In genomic region chr2:239103125-239104098, GRCh38 we compare ENCODE assay signal across 21 cellular contexts.
A peak's percentile ranks its signal among the peaks of the same experiment; 100 is the strongest.
DNase-seq lines count a peak whose midpoint lies in the region; ATAC-seq, FAIRE-seq and TF ChIP-seq lines count a peak whose summit lies in the region.
"Had no signal": no experiment of that assay in that cellular context is flagged by ENCODE, and none has a peak within 500 bp of the region (broad histone marks: within the 10 kb centered on the region; RNA-seq: fewer than 3 reads in every experiment).

No MANE protein-coding gene starts in this region.

- no peaks in the 10 kb centered on the region for H3K4me1 ChIP-seq in HepG2 (ENCODE audit: insufficient read depth, low read length)
- H3K4me1 ChIP-seq in right lobe of liver = no peaks in the 10 kb centered on the region
- no peaks in the 10 kb centered on the region for H3K4me1 ChIP-seq in BE2C

- CTCF ChIA-PET in HepG2 (lab: Yijun Ruan, JAX; ENCODE audit: low intra/inter-chr PET ratio, low total read pairs) = no interaction called here

- H3K27me3 ChIP-seq in HepG2 (ENCODE audit: control insufficient read depth in 1 of 2, insufficient read depth in 2 of 2, low read length in 2 of 2) (no peaks in the 10 kb centered on the region), right lobe of liver (no peaks in the 10 kb centered on the region), BE2C (no peaks in the 10 kb centered on the region)
- H3K27me3 ChIP-seq: SJCRH30 had no signal

- TF ChIP-seq CTCF in HepG2 (CRISPR knock-in tag; IDR thresholded peaks at IDR 0.05) = no peak
- no peak for TF ChIP-seq CTCF in right lobe of liver (IDR thresholded peaks at IDR 0.05)
- TF ChIP-seq CTCF in BE2C (IDR thresholded peaks at IDR 0.05; ENCODE audit: low read depth, low read length) = no peak

- no peak overlapping the region for H3K4me2 ChIP-seq in HepG2 (ENCODE audit: low read depth, low read length)

- no peak for TF ChIP-seq RAD21 in HepG2 (CRISPR knock-in tag; IDR thresholded peaks at IDR 0.05)

- TF ChIP-seq EP300 in HepG2 (IDR thresholded peaks at IDR 0.05; ENCODE audit: low read depth in 2 of 2, low read length in 2 of 2) (no peak), HepG2 (CRISPR knock-in tag; IDR thresholded peaks at IDR 0.05; ENCODE audit: borderline replicate concordance) (no peak)

- DNase-seq in HepG2 (ENCODE audit: low spot score) = no peak
- DNase-seq in right lobe of liver = no peak
- peak in 39 of 42 donors; percentile 26 to 83 (median 61) for DNase-seq in head of caudate nucleus
- peak; percentile 48 for DNase-seq in pons (ENCODE audit: low spot score)
- no peak for DNase-seq in activated T-cell treated with anti-CD3 and anti-CD28 coated beads, Interleukin-2, amount 50 U/mL, for 4 hours
- no peak for DNase-seq in dermis blood vessel endothelial cell
- DNase-seq in BE2C = no peak
- DNase-seq in cerebellar cortex (ENCODE audit: low spot score) = no peak
- DNase-seq: DMS 273 treated with DMSO at 0.1 percent for 48 hours; GF-D8; Kasumi-1; NCI-H1105; NCI-H1694 treated with DMSO at 0.1 percent for 48 hours; NCI-H526 treated with DMSO at 0.1 percent for 48 hours; NK-92 treated with Interleukin-12 subunit alpha and Interleukin-12 subunit beta, amount 100 ng/mL, for 24 hours; SJCRH30 had no signal

- no peak overlapping the region for H2AFZ ChIP-seq in HepG2 (ENCODE audit: low read length)

- peaks cover 7% of the 10 kb centered on the region for H3K36me3 Mint-ChIP-seq in activated T-cell treated with anti-CD3 and anti-CD28 coated beads, Interleukin-2, amount 50 U/mL, for 4 hours (ENCODE audit: insufficient read depth)

- H3K9me3 ChIP-seq in HepG2 (ENCODE audit: low read length) = no peaks in the 10 kb centered on the region
- H3K9me3 ChIP-seq in right lobe of liver = no peaks in the 10 kb centered on the region
- H3K9me3 ChIP-seq in BE2C = no peaks in the 10 kb centered on the region
- H3K9me3 ChIP-seq: SJCRH30 had no signal

- no peaks in the 10 kb centered on the region for H3K79me2 ChIP-seq in HepG2 (ENCODE audit: insufficient read depth, low read length)

- no peaks in the 10 kb centered on the region for H3K9me3 Mint-ChIP-seq in activated T-cell treated with anti-CD3 and anti-CD28 coated beads, Interleukin-2, amount 50 U/mL, for 4 hours
- H3K9me3 Mint-ChIP-seq: CD14-positive monocyte, IgD-negative memory B cell had no signal

- BruUV-seq in HepG2 (replicated peaks; lab: Mats Ljungman, UMichigan) = no TSS peak

- H3K4me3 Mint-ChIP-seq in activated T-cell treated with anti-CD3 and anti-CD28 coated beads, Interleukin-2, amount 50 U/mL, for 4 hours = no peak overlapping the region
- H3K4me3 Mint-ChIP-seq: CD14-positive monocyte, IgD-negative memory B cell had no signal

- H3K36me3 ChIP-seq in HepG2 (replicated peaks in 1 of 2; ENCODE audit: control insufficient read depth in 1 of 2, insufficient read depth in 2 of 2, low read length in 2 of 2) (peaks cover 21 to 31% of the 10 kb centered on the region in 2 experiments; a peak in 4 of 5 replicates), right lobe of liver (peaks cover 0 to 14% (median 0%) of the 10 kb centered on the region in 4 donors), BE2C (peaks cover 28% of the 10 kb centered on the region)
- H3K36me3 ChIP-seq: SJCRH30 had no signal

- intact Hi-C loops in HepG2 (cut with micrococcal nuclease; ENCODE audit: unreplicated experiment) = no loop called here
- intact Hi-C loops in right lobe of liver (cut with DNase I) = no loop called here
- intact Hi-C loops in head of caudate nucleus (cut with DNase I) = no loop called here

- POLR2A ChIA-PET in HepG2 (lab: Yijun Ruan, JAX) = no interaction called here

- TF ChIP-seq POLR2A in HepG2 (IDR thresholded peaks at IDR 0.05; ENCODE audit: insufficient read depth in 1 of 2, low read depth in 2 of 2, low read length in 2 of 2) (no peak), right lobe of liver (IDR thresholded peaks at IDR 0.05) (no peak)

- ATAC-seq in HepG2 (no peak), right lobe of liver (no peak)
- no peak for ATAC-seq in activated T-cell treated with anti-CD3 and anti-CD28 coated beads, Interleukin-2, amount 50 U/mL, for 4 hours

- 0 out of 2 replicates have a peak, but pooled peaks cover 3% of the 10 kb centered on the region for H4K20me1 ChIP-seq in HepG2 (ENCODE audit: insufficient read depth, low read length)

- in situ Hi-C loops in HepG2 (cut with HindIII; ENCODE audit: extremely low pct_ligation_motif_present, low pct_unique_long_range_greater_than_20kb) = no loop called here

- WGBS in HepG2 (ENCODE audit: low lambda C conversion rate) = 97% methylated on average over 25 of the region's 30 CpGs
- WGBS in right lobe of liver (ENCODE audit: insufficient coverage, low coverage, low lambda C conversion rate, missing lambda C conversion rate) = 94% methylated on average over 10 of the region's 30 CpGs

- H3K4me1 Mint-ChIP-seq in activated T-cell treated with anti-CD3 and anti-CD28 coated beads, Interleukin-2, amount 50 U/mL, for 4 hours (ENCODE audit: low read depth) = no peaks in the 10 kb centered on the region
- H3K4me1 Mint-ChIP-seq: CD14-positive monocyte, IgD-negative memory B cell had no signal

- H3K27me3 Mint-ChIP-seq in activated T-cell treated with anti-CD3 and anti-CD28 coated beads, Interleukin-2, amount 50 U/mL, for 4 hours (ENCODE audit: low read depth) = no peaks in the 10 kb centered on the region
- H3K27me3 Mint-ChIP-seq: IgD-negative memory B cell had no signal

- FAIRE-seq in HepG2 (lab: Jason Lieb, UNC) = no peak
- FAIRE-seq: GM12891, GM18507, H54 had no signal

- H3K4me3 ChIP-seq in HepG2 (replicated peaks in 1 of 3; ENCODE audit: insufficient read depth in 1 of 3, low read depth in 2 of 3, low read length in 3 of 3) (no peak overlapping the region), right lobe of liver (no peak overlapping the region), BE2C (ENCODE audit: low read depth, low read length) (no peak overlapping the region)
- H3K4me3 ChIP-seq: SJCRH30 had no signal

- H3K27ac ChIP-seq in HepG2 (ENCODE audit: extremely low read length, insufficient read depth, low read length) (no peak overlapping the region), right lobe of liver (no peak overlapping the region)
- H3K27ac ChIP-seq: SJCRH30 had no signal

- H3K9ac ChIP-seq in HepG2 (ENCODE audit: insufficient read depth, low read depth, low read length) = no peak overlapping the region

TF ChIP-seq in HepG2, 621 proteins besides CTCF, POLR2A, EP300 and RAD21:
- TF ChIP-seq AGO2 (optimal IDR thresholded peaks at IDR 0.05; ENCODE audit: low read depth, low read length) (peak; percentile 41), ZMYM3 (CRISPR knock-in tag; IDR thresholded peaks at IDR 0.05) (no peak), ZNF557 (CRISPR knock-in tag; IDR thresholded peaks at IDR 0.05) (no peak), ZNF75D (CRISPR knock-in tag; IDR thresholded peaks at IDR 0.05; ENCODE audit: borderline replicate concordance) (no peak), ATM (IDR thresholded peaks at IDR 0.05; ENCODE audit: borderline replicate concordance) (no peak), RXRB (CRISPR knock-in tag; IDR thresholded peaks at IDR 0.05; ENCODE audit: borderline replicate concordance) (no peak), NFRKB (IDR thresholded peaks at IDR 0.05) (no peak)

Comparison
In these comparisons a context has a peak if more than half of its experiments do, and no peak if none do; other contexts are left out.
1. DNase-seq: peak in head of caudate nucleus (39 of 42) and pons (single experiment); none in HepG2 (single experiment), right lobe of liver (0 of 3), activated T-cell treated with anti-CD3 and anti-CD28 coated beads, Interleukin-2, amount 50 U/mL, for 4 hours (single experiment), dermis blood vessel endothelial cell (single experiment), BE2C (single experiment) and cerebellar cortex (single experiment).